ENCODE assay signal across 15 cellular contexts in genomic region chr11:70078796-70079616, GRCh38. TPM values are rescaled to one million over a fixed set of nuclear protein-coding genes. Genes with fewer than 3 reads are reported as not detected.
DNase-seq lines count a peak whose midpoint lies in the region; ATAC-seq, FAIRE-seq and TF ChIP-seq lines count a peak whose summit lies in the region.
"Had no signal": no experiment of that assay in that cellular context is flagged by ENCODE, and none has a peak within 500 bp of the region (broad histone marks: within the 10 kb centered on the region; RNA-seq: fewer than 3 reads in every experiment).

No MANE protein-coding gene starts in this region.

- dilution Hi-C loops in keratinocyte (cut with MboI; ENCODE audit: extremely low pct_ligation_motif_present, low sequenced_read_pairs), result no loop called here

- peaks cover 57% of the 10 kb centered on the region for H3K27me3 Mint-ChIP-seq in stimulated activated memory B cell treated with anti-CD40 and anti-IgM and Interleukin-4, amounts not matched to agents 10 μg/mL and 1 μg/mL and 100 μg/mL, for 72 hours

- FAIRE-seq in keratinocyte (lab: Jason Lieb, UNC), result no peak
- FAIRE-seq: colon, HTR-8/SVneo had no signal

- no peaks in the 10 kb centered on the region for H3K36me3 Mint-ChIP-seq in stimulated activated memory B cell treated with anti-CD40 and anti-IgM and Interleukin-4, amounts not matched to agents 10 μg/mL and 1 μg/mL and 100 μg/mL, for 72 hours
- H3K36me3 Mint-ChIP-seq: activated naive CD4-positive, alpha-beta T cell treated with anti-CD3 and anti-CD28 coated beads, Interleukin-2, amount 50 U/mL, for 24 hours; stimulated activated naive B cell treated with anti-CD40 and anti-IgM and Interleukin-4, amounts not matched to agents 10 μg/mL and 1 μg/mL and 100 μg/mL, for 72 hours had no signal

- H4K20me1 ChIP-seq in keratinocyte (ENCODE audit: control insufficient read depth, extremely low read depth, insufficient read depth, low read length), result no peaks in the 10 kb centered on the region

- peaks cover under 1% of the 10 kb centered on the region for H3K4me1 Mint-ChIP-seq in stimulated activated memory B cell treated with anti-CD40 and anti-IgM and Interleukin-4, amounts not matched to agents 10 μg/mL and 1 μg/mL and 100 μg/mL, for 72 hours
- H3K4me1 Mint-ChIP-seq: activated CD4-positive, alpha-beta memory T cell treated with anti-CD3 and anti-CD28 coated beads, Interleukin-2, amount 10 ng/mL, durations not matched to agents 7 days and 5 days; activated naive CD4-positive, alpha-beta T cell treated with anti-CD3 and anti-CD28 coated beads, Interleukin-2, amount 50 U/mL, for 24 hours; T-helper 17 cell had no signal

- H3K9ac ChIP-seq in keratinocyte (ENCODE audit: control insufficient read depth, extremely low read depth, insufficient read depth, low read length), result peak overlapping the region; percentile 72

- DNase-seq in HT-29 (ENCODE audit: low spot score), result peak; percentile 44
- no peak for DNase-seq in ascending aorta (ENCODE audit: low spot score in 2 of 2)
- DNase-seq in keratinocyte (ENCODE audit: low read depth, low spot score), result no peak
- DNase-seq in brain microvascular endothelial cell, result no peak
- no peak for DNase-seq in foreskin keratinocyte
- DNase-seq in HPDE6-E6E7 (ENCODE audit: extremely low spot score), result no peak
- DNase-seq: activated CD4-positive, alpha-beta memory T cell treated with anti-CD3 and anti-CD28 coated beads, Interleukin-2, amount 10 ng/mL, durations not matched to agents 7 days and 5 days; NCI-H187 treated with DMSO at 0.1 percent for 48 hours; stimulated activated CD4-positive, alpha-beta T cell treated with anti-CD3 and anti-CD28 coated beads, Interleukin-2, amount 100 ng/mL, for 24 hours; stimulated activated naive B cell treated with anti-CD40 and anti-IgM and Interleukin-4, amounts not matched to agents 10 μg/mL and 1 μg/mL and 100 μg/mL, for 72 hours; T-helper 17 cell had no signal

- H3K9me3 ChIP-seq in ascending aorta, result no peaks in the 10 kb centered on the region
- H3K9me3 ChIP-seq in keratinocyte (ENCODE audit: control insufficient read depth, low read depth, low read length), result no peaks in the 10 kb centered on the region

- ATAC-seq in stimulated activated memory B cell treated with anti-CD40 and anti-IgM and Interleukin-4, amounts not matched to agents 10 μg/mL and 1 μg/mL and 100 μg/mL, for 72 hours, result peak; percentile 3
- no peak for ATAC-seq in foreskin keratinocyte
- ATAC-seq: stimulated activated naive B cell treated with anti-CD40 and anti-IgM and Interleukin-4, amounts not matched to agents 10 μg/mL and 1 μg/mL and 100 μg/mL, for 72 hours; T-helper 17 cell had no signal

- H3K79me2 ChIP-seq in keratinocyte (ENCODE audit: control insufficient read depth, insufficient read depth, low read length), result peaks cover 38% of the 10 kb centered on the region

- in situ Hi-C loops in brain microvascular endothelial cell (cut with HindIII; ENCODE audit: low pct_ligation_motif_present, low sequenced_read_pairs), result no loop called here

- no peak overlapping the region for H3K27ac Mint-ChIP-seq in stimulated activated memory B cell treated with anti-CD40 and anti-IgM and Interleukin-4, amounts not matched to agents 10 μg/mL and 1 μg/mL and 100 μg/mL, for 72 hours
- H3K27ac Mint-ChIP-seq: activated CD4-positive, alpha-beta memory T cell treated with anti-CD3 and anti-CD28 coated beads, Interleukin-2, amount 10 ng/mL, durations not matched to agents 7 days and 5 days; activated naive CD4-positive, alpha-beta T cell treated with anti-CD3 and anti-CD28 coated beads, Interleukin-2, amount 50 U/mL, for 24 hours; stimulated activated naive B cell treated with anti-CD40 and anti-IgM and Interleukin-4, amounts not matched to agents 10 μg/mL and 1 μg/mL and 100 μg/mL, for 72 hours; T-helper 17 cell had no signal

- H3K9me3 Mint-ChIP-seq in stimulated activated memory B cell treated with anti-CD40 and anti-IgM and Interleukin-4, amounts not matched to agents 10 μg/mL and 1 μg/mL and 100 μg/mL, for 72 hours, result no peaks in the 10 kb centered on the region
- H3K9me3 Mint-ChIP-seq: activated CD4-positive, alpha-beta memory T cell treated with anti-CD3 and anti-CD28 coated beads, Interleukin-2, amount 10 ng/mL, durations not matched to agents 7 days and 5 days; activated naive CD4-positive, alpha-beta T cell treated with anti-CD3 and anti-CD28 coated beads, Interleukin-2, amount 50 U/mL, for 24 hours; stimulated activated naive B cell treated with anti-CD40 and anti-IgM and Interleukin-4, amounts not matched to agents 10 μg/mL and 1 μg/mL and 100 μg/mL, for 72 hours had no signal

- no peak overlapping the region for H3K4me3 Mint-ChIP-seq in stimulated activated memory B cell treated with anti-CD40 and anti-IgM and Interleukin-4, amounts not matched to agents 10 μg/mL and 1 μg/mL and 100 μg/mL, for 72 hours
- H3K4me3 Mint-ChIP-seq: activated CD4-positive, alpha-beta memory T cell treated with anti-CD3 and anti-CD28 coated beads, Interleukin-2, amount 10 ng/mL, durations not matched to agents 7 days and 5 days; activated naive CD4-positive, alpha-beta T cell treated with anti-CD3 and anti-CD28 coated beads, Interleukin-2, amount 50 U/mL, for 24 hours; stimulated activated naive B cell treated with anti-CD40 and anti-IgM and Interleukin-4, amounts not matched to agents 10 μg/mL and 1 μg/mL and 100 μg/mL, for 72 hours; T-helper 17 cell had no signal

- peak overlapping the region; percentile 72 for H3K4me2 ChIP-seq in keratinocyte (ENCODE audit: control insufficient read depth, extremely low read depth, insufficient read depth, low read depth, low read length)

- H3K27me3 ChIP-seq in ascending aorta (no peaks in the 10 kb centered on the region), keratinocyte (ENCODE audit: control insufficient read depth, extremely low read depth, insufficient read depth, low read length) (peaks cover 26% of the 10 kb centered on the region), brain microvascular endothelial cell (replicated peaks) (peaks cover 25% of the 10 kb centered on the region), foreskin keratinocyte (peaks cover 25% of the 10 kb centered on the region)

- H3K4me1 ChIP-seq in ascending aorta (peaks cover 0 to 42% of the 10 kb centered on the region in 2 donors), keratinocyte (ENCODE audit: control insufficient read depth, extremely low read depth, insufficient read depth, low read length) (peaks cover 32% of the 10 kb centered on the region), foreskin keratinocyte (peaks cover 7% of the 10 kb centered on the region)

- TF ChIP-seq CTCF in ascending aorta (IDR thresholded peaks at IDR 0.05), result no peak
- no peak for TF ChIP-seq CTCF in keratinocyte (optimal IDR thresholded peaks at IDR 0.05 in 1 of 3, IDR thresholded peaks at IDR 0.05 in 1 of 3, conservative IDR thresholded peaks at IDR 0.05 in 1 of 3; ENCODE audit: extremely low read depth in 1 of 3, insufficient read depth in 2 of 3, low read length in 3 of 3)
- TF ChIP-seq CTCF in brain microvascular endothelial cell (IDR thresholded peaks at IDR 0.05; ENCODE audit: low read depth, low read length, missing control alignments), result no peak
- TF ChIP-seq CTCF in foreskin keratinocyte (conservative IDR thresholded peaks at IDR 0.05), result no peak

- peak overlapping the region; percentile 49 to 80 for H3K4me3 ChIP-seq in ascending aorta
- H3K4me3 ChIP-seq in keratinocyte (ENCODE audit: control insufficient read depth in 2 of 3, extremely low read depth in 1 of 3, insufficient read depth in 2 of 3, low read depth in 1 of 3, low read length in 3 of 3), result peak overlapping the region; percentile 42 to 69 (median 59)
- no peak overlapping the region for H3K4me3 ChIP-seq in brain microvascular endothelial cell (ENCODE audit: low read depth, low read length)

- H3K9me1 ChIP-seq in keratinocyte (ENCODE audit: control insufficient read depth, extremely low read depth, insufficient read depth, low read length), result peaks cover 3% of the 10 kb centered on the region

- H3K27ac ChIP-seq in ascending aorta (peak overlapping the region; percentile 89 to 91), keratinocyte (ENCODE audit: control insufficient read depth, insufficient read depth, low read length) (peak overlapping the region; percentile 71), brain microvascular endothelial cell (no peak overlapping the region), foreskin keratinocyte (no peak overlapping the region)

- no peak overlapping the region for H2AFZ ChIP-seq in keratinocyte (ENCODE audit: control insufficient read depth, low read length)

- H3K36me3 ChIP-seq in ascending aorta, result no peaks in the 10 kb centered on the region
- peaks cover 0 to 13% of the 10 kb centered on the region in 2 experiments for H3K36me3 ChIP-seq in keratinocyte (ENCODE audit: control insufficient read depth in 2 of 2, extremely low read depth in 1 of 2, insufficient read depth in 2 of 2, low read length in 2 of 2)
- H3K36me3 ChIP-seq in brain microvascular endothelial cell (replicated peaks), result no peaks in the 10 kb centered on the region

- intact Hi-C loops in ascending aorta (cut with DNase I), result loop anchor here (1.0 to 10.0 kb wide), 8 partner anchors 20 to 160 kb away; no protein-coding TSS in a partner anchor

RNA-seq across cellular contexts. Expression of gene ANO1, which starts 0.9 kb away (rescaled TPM):
- total RNA-seq in HT-29 (2014; rRNA removed; shearing (Covaris generic)), result 83.2 and 114 TPM in 2 replicates
- 244 TPM for total RNA-seq in ascending aorta
- polyA plus RNA-seq in keratinocyte, result 9.1 to 158 TPM (median 45.2 TPM) in 3 replicates
- 0.95 TPM for polyA plus RNA-seq in keratinocyte (2011; ENCODE audit: low read depth)
- polyA plus RNA-seq in keratinocyte (2011; cell fraction: cytosol; rRNA removed), result 25.4 and 26.4 TPM in 2 replicates
- 54.1 and 62.1 TPM in 2 replicates for polyA plus RNA-seq in keratinocyte (2011; cell fraction: nucleus; rRNA removed)
- 0.80 and 125 TPM in 2 replicates for polyA plus RNA-seq in keratinocyte (2012; ENCODE audit: low replicate concordance)
- polyA minus RNA-seq in keratinocyte, result 12.6 to 180 TPM (median 44.4 TPM) in 3 replicates
- 39.9 TPM for polyA minus RNA-seq in keratinocyte (2011; cell fraction: cytosol; rRNA and poly(A)+ RNA removed)
- polyA minus RNA-seq in keratinocyte (2011; cell fraction: nucleus; rRNA and poly(A)+ RNA removed), result 36.9 and 58.1 TPM in 2 replicates
- 58.9 and 71.4 TPM in 2 replicates for total RNA-seq in foreskin keratinocyte
- polyA plus RNA-seq in foreskin keratinocyte, result 17.7 and 19.2 TPM in 2 replicates
- total RNA-seq: activated CD4-positive, alpha-beta memory T cell treated with anti-CD3 and anti-CD28 coated beads, Interleukin-2, amount 10 ng/mL, durations not matched to agents 7 days and 5 days had no signal

Comparison
In these comparisons a context has a peak if more than half of its experiments do, and no peak if none do; other contexts are left out.
1. H3K27ac ChIP-seq: peak in ascending aorta (2 of 2) and keratinocyte (single experiment); none in brain microvascular endothelial cell (single experiment) and foreskin keratinocyte (single experiment).